2 cellular contexts compared by ENCODE assay signal in the genomic region with DNA sequence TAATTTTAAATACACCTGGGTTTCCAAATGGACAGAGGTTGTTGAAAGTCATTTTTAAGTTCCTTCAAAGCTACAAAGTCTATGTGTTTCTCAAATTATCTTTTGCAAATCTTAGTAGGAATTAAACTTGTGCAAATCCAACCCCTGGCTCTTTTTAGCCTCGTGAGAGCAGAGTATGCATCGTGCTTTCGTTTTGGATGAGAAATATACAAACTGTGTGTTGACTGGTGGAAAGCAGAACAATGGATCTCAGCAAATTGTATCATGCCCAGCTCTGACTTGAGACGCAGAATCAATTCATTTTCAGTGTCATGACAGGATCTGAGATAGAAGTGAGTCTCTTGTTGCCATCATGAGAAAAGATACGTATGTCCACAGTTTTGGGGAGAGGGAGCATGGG.
TF ChIP-seq lines count a peak whose summit lies in the region.

No MANE protein-coding gene starts in this region.

TF ChIP-seq in SK-N-SH, 30 proteins besides CTCF, POLR2A, EP300 and RAD21 (continued from another document):
- TF ChIP-seq, protein P1, sequence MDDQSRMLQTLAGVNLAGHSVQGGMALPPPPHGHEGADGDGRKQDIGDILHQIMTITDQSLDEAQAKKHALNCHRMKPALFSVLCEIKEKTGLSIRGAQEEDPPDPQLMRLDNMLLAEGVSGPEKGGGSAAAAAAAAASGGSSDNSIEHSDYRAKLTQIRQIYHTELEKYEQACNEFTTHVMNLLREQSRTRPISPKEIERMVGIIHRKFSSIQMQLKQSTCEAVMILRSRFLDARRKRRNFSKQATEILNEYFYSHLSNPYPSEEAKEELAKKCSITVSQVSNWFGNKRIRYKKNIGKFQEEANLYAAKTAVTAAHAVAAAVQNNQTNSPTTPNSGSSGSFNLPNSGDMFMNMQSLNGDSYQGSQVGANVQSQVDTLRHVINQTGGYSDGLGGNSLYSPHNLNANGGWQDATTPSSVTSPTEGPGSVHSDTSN (IDR thresholded peaks at IDR 0.05), result no peak
- TF ChIP-seq, protein P2, sequence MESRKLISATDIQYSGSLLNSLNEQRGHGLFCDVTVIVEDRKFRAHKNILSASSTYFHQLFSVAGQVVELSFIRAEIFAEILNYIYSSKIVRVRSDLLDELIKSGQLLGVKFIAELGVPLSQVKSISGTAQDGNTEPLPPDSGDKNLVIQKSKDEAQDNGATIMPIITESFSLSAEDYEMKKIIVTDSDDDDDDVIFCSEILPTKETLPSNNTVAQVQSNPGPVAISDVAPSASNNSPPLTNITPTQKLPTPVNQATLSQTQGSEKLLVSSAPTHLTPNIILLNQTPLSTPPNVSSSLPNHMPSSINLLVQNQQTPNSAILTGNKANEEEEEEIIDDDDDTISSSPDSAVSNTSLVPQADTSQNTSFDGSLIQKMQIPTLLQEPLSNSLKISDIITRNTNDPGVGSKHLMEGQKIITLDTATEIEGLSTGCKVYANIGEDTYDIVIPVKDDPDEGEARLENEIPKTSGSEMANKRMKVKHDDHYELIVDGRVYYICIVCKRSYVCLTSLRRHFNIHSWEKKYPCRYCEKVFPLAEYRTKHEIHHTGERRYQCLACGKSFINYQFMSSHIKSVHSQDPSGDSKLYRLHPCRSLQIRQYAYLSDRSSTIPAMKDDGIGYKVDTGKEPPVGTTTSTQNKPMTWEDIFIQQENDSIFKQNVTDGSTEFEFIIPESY (IDR thresholded peaks at IDR 0.05; ENCODE audit: borderline replicate concordance, low read depth), result no peak
- TF ChIP-seq MXI1 (IDR thresholded peaks at IDR 0.05; ENCODE audit: low read depth, low read length), result no peak
- TF ChIP-seq, protein P3, sequence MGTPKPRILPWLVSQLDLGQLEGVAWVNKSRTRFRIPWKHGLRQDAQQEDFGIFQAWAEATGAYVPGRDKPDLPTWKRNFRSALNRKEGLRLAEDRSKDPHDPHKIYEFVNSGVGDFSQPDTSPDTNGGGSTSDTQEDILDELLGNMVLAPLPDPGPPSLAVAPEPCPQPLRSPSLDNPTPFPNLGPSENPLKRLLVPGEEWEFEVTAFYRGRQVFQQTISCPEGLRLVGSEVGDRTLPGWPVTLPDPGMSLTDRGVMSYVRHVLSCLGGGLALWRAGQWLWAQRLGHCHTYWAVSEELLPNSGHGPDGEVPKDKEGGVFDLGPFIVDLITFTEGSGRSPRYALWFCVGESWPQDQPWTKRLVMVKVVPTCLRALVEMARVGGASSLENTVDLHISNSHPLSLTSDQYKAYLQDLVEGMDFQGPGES (IDR thresholded peaks at IDR 0.05; ENCODE audit: low read depth, low read length), result no peak
- no peak for TF ChIP-seq FOSL2 (IDR thresholded peaks at IDR 0.05; ENCODE audit: borderline replicate concordance, low read depth)
- no peak for TF ChIP-seq MEF2A (IDR thresholded peaks at IDR 0.05; ENCODE audit: borderline replicate concordance, low read depth)
- no peak for TF ChIP-seq FOXJ3 (CRISPR knock-in tag; IDR thresholded peaks at IDR 0.05)

TF ChIP-seq in SK-N-SH treated with all-trans-retinoic acid at 6 μM for 48 hours, 23 proteins besides CTCF, POLR2A, EP300 and RAD21 (continued from another document):
- TF ChIP-seq TSHZ2 (CRISPR knock-in tag; IDR thresholded peaks at IDR 0.05) (no peak), TCF4 (CRISPR knock-in tag; IDR thresholded peaks at IDR 0.05; ENCODE audit: borderline replicate concordance) (no peak), CSRNP3 (CRISPR knock-in tag; IDR thresholded peaks at IDR 0.05) (no peak), RARB (CRISPR knock-in tag; IDR thresholded peaks at IDR 0.05) (no peak), ZFP3 (CRISPR knock-in tag; IDR thresholded peaks at IDR 0.05) (no peak)
TF ChIP-seq in SK-N-SH treated with all-trans-retinoic acid at 6 μM for 48 hours: peak in this region for 0.
